In genomic region chr21:46194374-46195334, GRCh38 we compare ENCODE assay signal across 22 cellular contexts. TPM values are rescaled to one million over a fixed set of nuclear protein-coding genes. Genes with fewer than 3 reads are reported as not detected.
DNase-seq lines count a peak whose midpoint lies in the region; ATAC-seq and TF ChIP-seq lines count a peak whose summit lies in the region.
"Had no signal": no experiment of that assay in that cellular context is flagged by ENCODE, and none has a peak within 500 bp of the region (broad histone marks: within the 10 kb centered on the region; RNA-seq: fewer than 3 reads in every experiment).

No MANE protein-coding gene starts in this region.

- H3K9ac ChIP-seq in Karpas-422 (ENCODE audit: low read length), result no peak overlapping the region

- H2AFZ ChIP-seq in Karpas-422 (ENCODE audit: low read length), result no peak overlapping the region

- 92 to 95% (median 93%) methylated on average over 26 to 34 of the region's 34 CpGs for WGBS in adrenal gland, 4 donors
- 94 to 95% methylated on average over 23 to 34 of the region's 34 CpGs for WGBS in mesodermal cell (ENCODE audit: insufficient coverage in 2 of 2), 2 experiments

- peaks cover 14 to 17% of the 10 kb centered on the region in 2 donors for H3K4me1 ChIP-seq in adrenal gland (replicated peaks in 1 of 2)
- H3K4me1 ChIP-seq in mesodermal cell (ENCODE audit: control insufficient read depth, insufficient read depth, low read length, poor library complexity, severe bottlenecking), result peaks cover 24% of the 10 kb centered on the region
- H3K4me1 ChIP-seq in upper lobe of right lung, result no peaks in the 10 kb centered on the region
- no peaks in the 10 kb centered on the region for H3K4me1 ChIP-seq in Karpas-422 (ENCODE audit: low read length)

- no peak for TF ChIP-seq CTCF in adrenal gland (IDR thresholded peaks at IDR 0.05)
- TF ChIP-seq CTCF in upper lobe of right lung (IDR thresholded peaks at IDR 0.05), result no peak

- DNase-seq in activated effector memory CD4-positive, alpha-beta T cell treated with anti-CD3 and anti-CD28 coated beads, Interleukin-2, amount 50 U/mL, for 16 hours, result peak; percentile 59
- no peak for DNase-seq in activated effector memory CD4-positive, alpha-beta T cell treated with Interleukin-2 at 50 U/mL for 16 hours
- DNase-seq in adrenal gland, result peak in 5 of 7 donors; percentile 4 to 42 (median 13)
- peak; percentile 64 for DNase-seq in upper lobe of right lung
- no peak for DNase-seq in NCI-H1930 (lab: John Stamatoyannopoulos, UW)
- no peak for DNase-seq in Karpas-422
- DNase-seq: activated CD4-positive, CD25-positive, alpha-beta regulatory T cell; activated naive CD4-positive, alpha-beta T cell treated with anti-CD3 and anti-CD28 coated beads for 36 hours; CD4-positive, CD25-positive, alpha-beta regulatory T cell; gastrocnemius medialis; HCEC 1CT; naive thymus-derived CD8-positive, alpha-beta T cell; NCI-H1417 treated with DMSO at 0.1 percent for 48 hours; NCI-H2227 treated with DMSO at 0.1 percent for 48 hours; retina; RPMI8226; stimulated activated naive CD4-positive, alpha-beta T cell treated with Interleukin-2 at 50 U/mL for 16 hours had no signal

- no peaks in the 10 kb centered on the region for H3K9me2 ChIP-seq in Karpas-422 (replicated peaks; ENCODE audit: insufficient read depth, low read length)

- no peaks in the 10 kb centered on the region for H4K20me1 ChIP-seq in Karpas-422 (ENCODE audit: insufficient read depth, low read depth, low read length)

- H3K36me3 ChIP-seq in adrenal gland (replicated peaks in 1 of 2) (peaks cover 0 to 46% of the 10 kb centered on the region in 2 donors), mesodermal cell (ENCODE audit: control insufficient read depth, insufficient read depth, low read length) (peaks cover 89% of the 10 kb centered on the region), upper lobe of right lung (peaks cover 81% of the 10 kb centered on the region), Karpas-422 (ENCODE audit: insufficient read depth, low read length) (peaks cover 32% of the 10 kb centered on the region)

- no peaks in the 10 kb centered on the region for H3K27me3 ChIP-seq in adrenal gland
- H3K27me3 ChIP-seq in upper lobe of right lung, result no peaks in the 10 kb centered on the region
- no peaks in the 10 kb centered on the region for H3K27me3 ChIP-seq in Karpas-422 (ENCODE audit: low read length)
- H3K27me3 ChIP-seq: gastrocnemius medialis had no signal

- H3K79me2 ChIP-seq in Karpas-422 (ENCODE audit: low read length), result peaks cover 6% of the 10 kb centered on the region

- H3K27ac ChIP-seq in adrenal gland (no peak overlapping the region), mesodermal cell (ENCODE audit: low read depth, low read length, severe bottlenecking) (peak overlapping the region; percentile 10), upper lobe of right lung (no peak overlapping the region), Karpas-422 (ENCODE audit: low read length) (no peak overlapping the region)
- H3K27ac ChIP-seq: gastrocnemius medialis had no signal

- H3K4me3 ChIP-seq in adrenal gland (no peak overlapping the region), mesodermal cell (ENCODE audit: extremely low read depth, insufficient read depth, low read length, poor library complexity, severe bottlenecking) (no peak overlapping the region), upper lobe of right lung (no peak overlapping the region), Karpas-422 (ENCODE audit: low read length) (no peak overlapping the region)
- H3K4me3 ChIP-seq: gastrocnemius medialis, lung had no signal

- intact Hi-C loops in adrenal gland (cut with DNase I), result no loop called here
- intact Hi-C loops in upper lobe of right lung (cut with DNase I), result no loop called here

- TF ChIP-seq POLR2A in adrenal gland (IDR thresholded peaks at IDR 0.05), result no peak

- ATAC-seq in upper lobe of right lung (no peak), HG03196 (IDR thresholded peaks at IDR 0.05; ENCODE audit: unreplicated experiment) (no peak)
- ATAC-seq: gastrocnemius medialis; naive thymus-derived CD8-positive, alpha-beta T cell had no signal

- H3K9me3 ChIP-seq in adrenal gland (replicated peaks in 1 of 3), result no peaks in the 10 kb centered on the region
- H3K9me3 ChIP-seq in mesodermal cell (ENCODE audit: control insufficient read depth, low read length), result no peaks in the 10 kb centered on the region
- H3K9me3 ChIP-seq in upper lobe of right lung, result no peaks in the 10 kb centered on the region
- no peaks in the 10 kb centered on the region for H3K9me3 ChIP-seq in Karpas-422 (ENCODE audit: low read length)
- H3K9me3 ChIP-seq: gastrocnemius medialis had no signal

- H3K4me2 ChIP-seq in Karpas-422 (ENCODE audit: low read depth, low read length, poor library complexity, severe bottlenecking), result no peak overlapping the region

RNA-seq across cellular contexts. Expression of gene SPATC1L, which starts 10.4 kb away (rescaled TPM):
- 10 to 100 TPM in 7 of 8 donors, 1 to 10 TPM in 1; 8.4 to 58.5 (median 25.3) TPM for total RNA-seq in adrenal gland
- 10 to 100 TPM; 12.8 to 91.5 (median 51.5) TPM for polyA plus RNA-seq in adrenal gland
- polyA plus RNA-seq in mesodermal cell (2013, experiment 1 of 2), result 39.8 TPM
- polyA plus RNA-seq in mesodermal cell (2013, experiment 2 of 2), result 31.9 TPM
- 4.7 TPM for total RNA-seq in upper lobe of right lung
- 16.7 and 21.5 TPM in 2 replicates for total RNA-seq in Karpas-422 (2014; rRNA removed; shearing (Covaris generic); ENCODE audit: low replicate concordance)

RNA-seq across cellular contexts. Expression of gene LSS, which starts 33.9 kb away (rescaled TPM):
- total RNA-seq in adrenal gland (100 to 1,000 TPM in 2 of 8 donors, 10 to 100 TPM in 6; 49.0 to 245 (median 79.8) TPM), upper lobe of right lung (108 TPM)
- 100 to 1,000 TPM in 1 of 3 donors, 10 to 100 TPM in 2; 46.3 to 132 (median 49.9) TPM for polyA plus RNA-seq in adrenal gland
- polyA plus RNA-seq in mesodermal cell (2013, experiment 1 of 2), result 96.0 TPM
- polyA plus RNA-seq in mesodermal cell (2013, experiment 2 of 2), result 87.3 TPM
- 40.3 and 62.0 TPM in 2 replicates for total RNA-seq in Karpas-422 (2014; rRNA removed; shearing (Covaris generic); ENCODE audit: low replicate concordance)

RNA-seq across cellular contexts. Expression of gene FTCD, which starts 39.3 kb away (rescaled TPM):
- 1 to 10 TPM in 4 of 8 donors, under 1 TPM in 2, not detected in 2; 0.36 to 2.1 (median 1.8) TPM for total RNA-seq in adrenal gland
- 10 to 100 TPM in 2 of 3 donors, under 1 TPM in 1; 0.20 to 16.8 (median 11.4) TPM for polyA plus RNA-seq in adrenal gland
- 2.3 TPM for polyA plus RNA-seq in mesodermal cell (2013, experiment 1 of 2)
- 1.3 TPM for polyA plus RNA-seq in mesodermal cell (2013, experiment 2 of 2)
- 0.46 TPM for total RNA-seq in upper lobe of right lung
- 0.14 TPM in 1 of 2 replicates, not detected in the other for total RNA-seq in Karpas-422 (2014; rRNA removed; shearing (Covaris generic); ENCODE audit: low replicate concordance)
- total RNA-seq: activated naive CD4-positive, alpha-beta T cell treated with anti-CD3 and anti-CD28 coated beads for 36 hours; CD4-positive, CD25-positive, alpha-beta regulatory T cell; epithelial cell of proximal tubule; T-helper 1 cell treated with Interleukin-12 subunit alpha and Interleukin-12 subunit beta and Interleukin-4 antibody, amounts not matched to agents 30 ng/mL and 1 ng/mL, for 36 hours had no signal
- polyA plus RNA-seq: naive thymus-derived CD8-positive, alpha-beta T cell had no signal

Comparison
In these comparisons a context has a peak if more than half of its experiments do, and no peak if none do; other contexts are left out.
1. DNase-seq: peak in activated effector memory CD4-positive, alpha-beta T cell treated with anti-CD3 and anti-CD28 coated beads, Interleukin-2, amount 50 U/mL, for 16 hours (single experiment), adrenal gland (5 of 7) and upper lobe of right lung (single experiment); none in activated effector memory CD4-positive, alpha-beta T cell treated with Interleukin-2 at 50 U/mL for 16 hours (single experiment), NCI-H1930 (0 of 2) and Karpas-422 (single experiment).